Comparison of ENCODE assay signal across 16 cellular contexts in the genomic region with DNA sequence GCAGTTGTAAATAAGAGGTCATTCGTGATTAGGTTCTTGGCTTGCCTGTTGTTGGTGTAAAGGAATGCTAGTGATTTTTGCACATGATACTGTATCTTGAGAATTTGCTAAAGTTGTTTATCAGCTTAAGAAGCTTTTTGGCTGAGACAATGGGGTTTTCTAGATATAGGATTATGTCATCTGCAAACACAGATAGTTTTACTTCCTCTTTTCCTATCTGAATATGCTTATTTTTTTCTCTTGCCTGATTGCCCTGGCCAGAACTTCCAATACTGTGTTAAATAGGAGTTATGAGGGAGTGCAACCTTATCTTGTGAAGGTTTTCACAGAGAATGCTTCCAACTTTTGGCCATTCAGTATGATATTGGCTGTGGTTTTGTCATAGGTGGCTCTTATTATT.
DNase-seq lines count a peak whose midpoint lies in the region; ATAC-seq and TF ChIP-seq lines count a peak whose summit lies in the region.
"Had no signal": no experiment of that assay in that cellular context is flagged by ENCODE, and none has a peak within 500 bp of the region (broad histone marks: within the 10 kb centered on the region; RNA-seq: fewer than 3 reads in every experiment).

No MANE protein-coding gene starts in this region.

- no peak for TF ChIP-seq POLR2A in upper lobe of left lung (IDR thresholded peaks at IDR 0.05)

- WGBS in upper lobe of left lung, 2 donors, result 45 to 47% methylated on average over 1 of the region's 1 CpG

- peak overlapping the region; percentile 14; the same call in 1 of the 2 replicates for H3K4me2 ChIP-seq in MM.1S (ENCODE audit: low read depth, low read length)

- H3K79me2 ChIP-seq in MM.1S (ENCODE audit: low read length), result no peaks in the 10 kb centered on the region

- no peaks in the 10 kb centered on the region for H3K9me3 ChIP-seq in MM.1S (replicated peaks; ENCODE audit: insufficient read depth, low read length)
- no peaks in the 10 kb centered on the region for H3K9me3 ChIP-seq in upper lobe of left lung
- H3K9me3 ChIP-seq: MG63 had no signal

- H2AFZ ChIP-seq in MM.1S (ENCODE audit: low read length), result no peak overlapping the region

- ATAC-seq in GM19438 (IDR thresholded peaks at IDR 0.05; ENCODE audit: low read depth, unreplicated experiment) (peak; percentile 59), HG02938 (IDR thresholded peaks at IDR 0.05; ENCODE audit: unreplicated experiment) (peak; percentile 68), upper lobe of left lung (ENCODE audit: low FRiP score in 2 of 2) (no peak), HG03571 (IDR thresholded peaks at IDR 0.05; ENCODE audit: unreplicated experiment) (no peak)
- ATAC-seq: left ventricle myocardium superior had no signal

- no peak overlapping the region for H3K9ac ChIP-seq in MM.1S (ENCODE audit: low read length)

- TF ChIP-seq CTCF in MM.1S (IDR thresholded peaks at IDR 0.05; ENCODE audit: low read length) (no peak), fibroblast of the aortic adventitia (IDR thresholded peaks at IDR 0.05; ENCODE audit: insufficient read depth, low read length) (no peak), upper lobe of left lung (IDR thresholded peaks at IDR 0.05) (no peak)

- DNase-seq in MM.1S (peak; percentile 25), fibroblast of the aortic adventitia (ENCODE audit: low read depth) (peak; percentile 8), DMS 273 treated with DMSO at 0.1 percent for 48 hours (lab: John Stamatoyannopoulos, UW) (no peak), NCI-H2081 (lab: John Stamatoyannopoulos, UW) (no peak), upper lobe of left lung (no peak)
- DNase-seq: activated CD8-positive, alpha-beta memory T cell treated with anti-CD3 and anti-CD28 coated beads, Interleukin-2, amount 50 U/mL, for 4 hours; amniotic stem cell; effector CD4-positive, alpha-beta T cell; head of caudate nucleus; left ventricle myocardium superior; MG63; stimulated activated CD4-positive, alpha-beta T cell treated with anti-CD3 and anti-CD28 coated beads, Interleukin-15, amount 100 ng/mL, for 24 hours; T-helper 9 cell had no signal

- H3K4me3 ChIP-seq in MM.1S (ENCODE audit: low read length), result no peak overlapping the region
- no peak overlapping the region for H3K4me3 ChIP-seq in fibroblast of the aortic adventitia (ENCODE audit: low read depth, low read length)
- H3K4me3 ChIP-seq in upper lobe of left lung, result no peak overlapping the region
- H3K4me3 ChIP-seq: MG63 had no signal

- no peak overlapping the region; the same call in 1 of the 2 replicates for H3K27ac ChIP-seq in MM.1S (ENCODE audit: low read length)
- H3K27ac ChIP-seq in upper lobe of left lung, result no peak overlapping the region

- H3K4me1 ChIP-seq in MM.1S (ENCODE audit: low read length) (peaks cover 10% of the 10 kb centered on the region; the same call in 1 of the 2 replicates), upper lobe of left lung (no peaks in the 10 kb centered on the region)

- H3K9me2 ChIP-seq in MM.1S (replicated peaks; ENCODE audit: insufficient read depth, low read length), result no peaks in the 10 kb centered on the region

- H3K36me3 ChIP-seq in MM.1S (replicated peaks; ENCODE audit: insufficient read depth, low read length), result no peaks in the 10 kb centered on the region
- no peaks in the 10 kb centered on the region for H3K36me3 ChIP-seq in upper lobe of left lung
- H3K36me3 ChIP-seq: MG63 had no signal

- no peaks in the 10 kb centered on the region for H4K20me1 ChIP-seq in MM.1S (ENCODE audit: insufficient read depth, low read length)

- no peak for TF ChIP-seq EP300 in upper lobe of left lung (IDR thresholded peaks at IDR 0.05)

- no peaks in the 10 kb centered on the region for H3F3A ChIP-seq in MM.1S (ENCODE audit: insufficient read depth, low read length)

- no peaks in the 10 kb centered on the region for H3K27me3 ChIP-seq in MM.1S (replicated peaks; ENCODE audit: insufficient read depth, low read length)
- no peaks in the 10 kb centered on the region for H3K27me3 ChIP-seq in upper lobe of left lung
- H3K27me3 ChIP-seq: MG63 had no signal

Comparison
In these comparisons a context has a peak if more than half of its experiments do, and no peak if none do; other contexts are left out.
1. ATAC-seq: peak in GM19438 (single experiment) and HG02938 (single experiment); none in upper lobe of left lung (0 of 2) and HG03571 (single experiment).
2. DNase-seq: peak in MM.1S (single experiment) and fibroblast of the aortic adventitia (single experiment); none in DMS 273 treated with DMSO at 0.1 percent for 48 hours (single experiment), NCI-H2081 (0 of 2) and upper lobe of left lung (0 of 2).